2 cellular contexts compared by ENCODE assay signal in genomic region chr5:83071286-83071685, GRCh38.
A peak's percentile ranks its signal among the peaks of the same experiment; 100 is the strongest.
TF ChIP-seq lines count a peak whose summit lies in the region.

No MANE protein-coding gene starts in this region.

TF ChIP-seq in IMR-90, 13 proteins besides CTCF, POLR2A, EP300 and RAD21:
- TF ChIP-seq MAFK (IDR thresholded peaks at IDR 0.05; ENCODE audit: low read depth, low read length): peak; percentile 9; the same call in 1 of the 2 replicates
- TF ChIP-seq MAZ (IDR thresholded peaks at IDR 0.05; ENCODE audit: borderline replicate concordance, low read depth, low read length): no peak
- no peak for TF ChIP-seq CHD1 (IDR thresholded peaks at IDR 0.05; ENCODE audit: low read depth, low read length)

TF ChIP-seq in GM12878, 131 proteins besides CTCF, POLR2A, EP300 and RAD21:
- TF ChIP-seq SP1 (IDR thresholded peaks at IDR 0.05; ENCODE audit: low read depth, low read length): no peak
- no peak for TF ChIP-seq SREBF2 (IDR thresholded peaks at IDR 0.05; ENCODE audit: low read length)
TF ChIP-seq in GM12878: peak in this region for 0.
